1 cellular context compared by ENCODE assay signal in genomic region chr16:2002406-2003230, GRCh38.
TF ChIP-seq lines count a peak whose summit lies in the region.

No MANE protein-coding gene starts in this region.

TF ChIP-seq in HepG2, 621 proteins besides CTCF, POLR2A, EP300 and RAD21:
- no peak for TF ChIP-seq HMGXB3 (CRISPR knock-in tag; IDR thresholded peaks at IDR 0.05; ENCODE audit: borderline replicate concordance)
- no peak for TF ChIP-seq TAF15 (IDR thresholded peaks at IDR 0.05; ENCODE audit: low read depth, low read length, poor library complexity, severe bottlenecking)
- no peak for TF ChIP-seq ZNF180 (CRISPR knock-in tag; IDR thresholded peaks at IDR 0.05; ENCODE audit: borderline replicate concordance, low read depth)
- TF ChIP-seq ZSCAN31 (CRISPR knock-in tag; IDR thresholded peaks at IDR 0.05; ENCODE audit: low read depth): no peak
- TF ChIP-seq AGO1 (IDR thresholded peaks at IDR 0.05; ENCODE audit: low read depth, low read length, poor library complexity, severe bottlenecking): no peak
- no peak for TF ChIP-seq ZNF451 (CRISPR knock-in tag; IDR thresholded peaks at IDR 0.05)
